Comparison of ENCODE assay signal across 9 cellular contexts in genomic region chr1:107058245-107059032, GRCh38. TPM values are rescaled to one million over a fixed set of nuclear protein-coding genes. Genes with fewer than 3 reads are reported as not detected.
DNase-seq lines count a peak whose midpoint lies in the region; ATAC-seq and TF ChIP-seq lines count a peak whose summit lies in the region.
"Had no signal": no experiment of that assay in that cellular context is flagged by ENCODE, and none has a peak within 500 bp of the region (broad histone marks: within the 10 kb centered on the region; RNA-seq: fewer than 3 reads in every experiment).

No MANE protein-coding gene starts in this region.

- ATAC-seq in naive B cell (ENCODE audit: low read depth in 2 of 2), result no peak
- ATAC-seq in GM18498 (IDR thresholded peaks at IDR 0.05; ENCODE audit: unreplicated experiment), result no peak

- TF ChIP-seq CTCF in brain microvascular endothelial cell (IDR thresholded peaks at IDR 0.05; ENCODE audit: low read depth, low read length, missing control alignments), result no peak

- peak overlapping the region; percentile 94 to 100 (median 99) for H3K4me3 Mint-ChIP-seq in naive B cell

- peak overlapping the region in 3 of 6 donors; percentile 22 to 98 (median 83) for H3K27ac Mint-ChIP-seq in naive B cell

- in situ Hi-C loops in KBM-7 (cut with MboI; ENCODE audit: low pct_unique_long_range_greater_than_20kb, low sequenced_read_pairs), result no loop called here
- in situ Hi-C loops in brain microvascular endothelial cell (cut with HindIII; ENCODE audit: low pct_ligation_motif_present, low sequenced_read_pairs), result no loop called here

- no peaks in the 10 kb centered on the region for H3K9me3 Mint-ChIP-seq in naive B cell

- DNase-seq in EH (ENCODE audit: low read depth) (peak; percentile 12), KBM-7 (peak; percentile 38), brain microvascular endothelial cell (no peak), naive B cell (no peak), head of caudate nucleus (no peak), NCI-H2107 treated with DMSO at 0.1 percent for 48 hours (lab: John Stamatoyannopoulos, UW; ENCODE audit: unreplicated experiment) (no peak), DMS 273 treated with DMSO at 0.1 percent for 48 hours (lab: John Stamatoyannopoulos, UW) (no peak)
- DNase-seq: MM.1S had no signal

- H3K36me3 Mint-ChIP-seq in naive B cell, result peaks cover 0 to 7% of the 10 kb centered on the region in 2 donors

- no peaks in the 10 kb centered on the region for H3K27me3 ChIP-seq in brain microvascular endothelial cell (replicated peaks)

- no peak overlapping the region for H3K27ac ChIP-seq in brain microvascular endothelial cell

- peak overlapping the region; percentile 96 for H3K4me3 ChIP-seq in brain microvascular endothelial cell (ENCODE audit: low read depth, low read length)

- peaks cover 14 to 33% (median 15%) of the 10 kb centered on the region in 3 donors for H3K4me1 Mint-ChIP-seq in naive B cell

- no peaks in the 10 kb centered on the region for H3K36me3 ChIP-seq in brain microvascular endothelial cell (replicated peaks)

- intact Hi-C loops in head of caudate nucleus (cut with DNase I), result no loop called here

- no peaks in the 10 kb centered on the region for H3K27me3 Mint-ChIP-seq in naive B cell

RNA-seq across cellular contexts. Expression of gene PRMT6, which starts 2.0 kb away (rescaled TPM):
- polyA plus RNA-seq in naive B cell (ENCODE audit: low read depth in 6 of 6), result 10 to 100 TPM; 13.5 to 23.7 (median 17.7) TPM

Comparison
In these comparisons a context has a peak if more than half of its experiments do, and no peak if none do; other contexts are left out.
1. DNase-seq: peak in EH (single experiment) and KBM-7 (single experiment); none in brain microvascular endothelial cell (single experiment), naive B cell (single experiment), head of caudate nucleus (0 of 42), NCI-H2107 treated with DMSO at 0.1 percent for 48 hours (single experiment) and DMS 273 treated with DMSO at 0.1 percent for 48 hours (single experiment).